17 cellular contexts compared by ENCODE assay signal in genomic region chr7:1681581-1681980, GRCh38. TPM values are rescaled to one million over a fixed set of nuclear protein-coding genes. Genes with fewer than 3 reads are reported as not detected.
"Had no signal": no experiment of that assay in that cellular context is flagged by ENCODE, and none has a peak within 500 bp of the region (broad histone marks: within the 10 kb centered on the region; RNA-seq: fewer than 3 reads in every experiment).

No MANE protein-coding gene starts in this region.

- ATAC-seq: activated naive CD8-positive, alpha-beta T cell treated with anti-CD3 and anti-CD28 coated beads, Interleukin-2, amount 50 U/mL, for 24 hours; activated T-cell treated with anti-CD3 and anti-CD28 coated beads, Interleukin-2, amount 50 U/mL, for 72 hours; gastroesophageal sphincter; left cardiac atrium; natural killer cell; stimulated activated naive CD8-positive, alpha-beta T cell treated with anti-CD3 and anti-CD28 coated beads, Interleukin-15, Interleukin-2, amounts not matched to agents 100 U/mL and 50 U/mL, for 24 hours had no signal

- FAIRE-seq: islet of Langerhans had no signal

- H3K27me3 ChIP-seq: upper lobe of left lung had no signal

- H3K4me1 ChIP-seq: gastroesophageal sphincter, upper lobe of left lung had no signal

- H3K36me3 ChIP-seq: gastroesophageal sphincter, upper lobe of left lung had no signal

- H3K4me3 ChIP-seq: gastroesophageal sphincter, upper lobe of left lung had no signal

- H3K27ac ChIP-seq: epithelial cell of prostate, gastroesophageal sphincter, upper lobe of left lung had no signal

- DNase-seq: activated B cell treated with CpG ODN at 0.5 μM for 24 hours; activated CD4-positive, alpha-beta T cell treated with anti-CD3 and anti-CD28 coated beads for 4 hours; activated CD4-positive, alpha-beta T cell treated with anti-CD3 and anti-CD28 coated beads, Interleukin-2, amount 50 U/mL, for 48 hours; activated effector memory CD4-positive, alpha-beta T cell treated with Interleukin-2 at 50 U/mL for 16 hours; activated naive CD4-positive, alpha-beta T cell treated with anti-CD3 and anti-CD28 coated beads, Interleukin-2, amount 50 U/mL, for 16 hours; activated naive CD8-positive, alpha-beta T cell treated with anti-CD3 and anti-CD28 coated beads, Interleukin-2, amount 50 U/mL, for 24 hours; activated T-cell treated with anti-CD3 and anti-CD28 coated beads, Interleukin-2, amount 50 U/mL, for 72 hours; cerebellar nuclear complex; hypothalamus; left cardiac atrium; natural killer cell; stimulated activated CD4-positive, alpha-beta T cell treated with anti-CD3 and anti-CD28 coated beads, Interleukin-4, amount 100 ng/mL, for 1 hour; stimulated activated naive CD8-positive, alpha-beta T cell treated with anti-CD3 and anti-CD28 coated beads, Interleukin-15, Interleukin-2, amounts not matched to agents 100 U/mL and 50 U/mL, for 24 hours had no signal

RNA-seq across cellular contexts. Expression of gene ELFN1, which starts 11.5 kb away (rescaled TPM):
- total RNA-seq: activated B cell treated with CpG ODN at 0.5 μM for 24 hours; activated T-cell treated with anti-CD3 and anti-CD28 coated beads, Interleukin-2, amount 50 U/mL, for 72 hours had no signal
